17 cellular contexts compared by ENCODE assay signal in genomic region chr20:5586720-5587119, GRCh38. TPM values are rescaled to one million over a fixed set of nuclear protein-coding genes. Genes with fewer than 3 reads are reported as not detected.
DNase-seq lines count a peak whose midpoint lies in the region; ATAC-seq and TF ChIP-seq lines count a peak whose summit lies in the region.
"Had no signal": no experiment of that assay in that cellular context is flagged by ENCODE, and none has a peak within 500 bp of the region (broad histone marks: within the 10 kb centered on the region; RNA-seq: fewer than 3 reads in every experiment).

No MANE protein-coding gene starts in this region.

- H3F3A ChIP-seq in neural progenitor cell (ENCODE audit: low read depth), result no peaks in the 10 kb centered on the region

- no peak overlapping the region for H3K4me3 Mint-ChIP-seq in activated CD4-positive, alpha-beta T cell treated with anti-CD3 and anti-CD28 coated beads for 36 hours
- H3K4me3 Mint-ChIP-seq in memory B cell (no peak overlapping the region), neural progenitor cell (no peak overlapping the region)
- H3K4me3 Mint-ChIP-seq: dendritic cell treated with granulocyte-macrophage colony-stimulating factor and Interleukin-4, amounts not matched to agents 40 ng/mL and 50 ng/mL, for 4 days had no signal

- CTCF ChIA-PET in activated CD4-positive, alpha-beta T cell treated with anti-CD3 and anti-CD28 coated beads for 36 hours (lab: Charles Lee), result interaction anchor here (0.8 to 1.3 kb wide), 7 partner anchors 9 to 359 kb away, joined by 3 to 6 read pairs (median 4); no protein-coding TSS in a partner anchor

- no peaks in the 10 kb centered on the region for H3K79me2 ChIP-seq in neural progenitor cell (ENCODE audit: low read depth)

- H3K9me3 ChIP-seq in neural progenitor cell (ENCODE audit: low read depth), result no peaks in the 10 kb centered on the region
- H3K9me3 ChIP-seq: esophagus muscularis mucosa, heart left ventricle, ovary, vagina had no signal

- peaks cover 39% of the 10 kb centered on the region for H3K36me3 Mint-ChIP-seq in activated CD4-positive, alpha-beta T cell treated with anti-CD3 and anti-CD28 coated beads for 36 hours (ENCODE audit: low read depth)
- peaks cover 5% of the 10 kb centered on the region for H3K36me3 Mint-ChIP-seq in memory B cell
- peaks cover 4% of the 10 kb centered on the region for H3K36me3 Mint-ChIP-seq in neural progenitor cell

- no peaks in the 10 kb centered on the region for H3K27me3 Mint-ChIP-seq in activated CD4-positive, alpha-beta T cell treated with anti-CD3 and anti-CD28 coated beads for 36 hours
- H3K27me3 Mint-ChIP-seq in memory B cell (no peaks in the 10 kb centered on the region), neural progenitor cell (ENCODE audit: insufficient read depth, low read depth) (no peaks in the 10 kb centered on the region)
- H3K27me3 Mint-ChIP-seq: dendritic cell treated with granulocyte-macrophage colony-stimulating factor and Interleukin-4, amounts not matched to agents 40 ng/mL and 50 ng/mL, for 4 days had no signal

- H3K27ac Mint-ChIP-seq in activated CD4-positive, alpha-beta T cell treated with anti-CD3 and anti-CD28 coated beads for 36 hours, result peak overlapping the region; percentile 71
- H3K27ac Mint-ChIP-seq in memory B cell (peak overlapping the region; percentile 41), neural progenitor cell (no peak overlapping the region)
- H3K27ac Mint-ChIP-seq: dendritic cell treated with granulocyte-macrophage colony-stimulating factor and Interleukin-4, amounts not matched to agents 40 ng/mL and 50 ng/mL, for 4 days had no signal

- TF ChIP-seq CTCF in neural progenitor cell (IDR thresholded peaks at IDR 0.05), result no peak

- peaks cover 58% of the 10 kb centered on the region for H3K4me1 Mint-ChIP-seq in activated CD4-positive, alpha-beta T cell treated with anti-CD3 and anti-CD28 coated beads for 36 hours
- H3K4me1 Mint-ChIP-seq in memory B cell, result peaks cover 7% of the 10 kb centered on the region
- no peaks in the 10 kb centered on the region for H3K4me1 Mint-ChIP-seq in neural progenitor cell

- no peaks in the 10 kb centered on the region for H4K20me1 ChIP-seq in neural progenitor cell (ENCODE audit: low read depth)

- no peak overlapping the region for H3K9ac ChIP-seq in neural progenitor cell

- POLR2A ChIA-PET in activated CD4-positive, alpha-beta T cell treated with anti-CD3 and anti-CD28 coated beads for 36 hours (lab: Charles Lee), result interaction anchor here (0.5 to 0.6 kb wide), 2 partner anchors 22 to 175 kb away, joined by 3 to 8 read pairs; no protein-coding TSS in a partner anchor

- ATAC-seq in activated CD4-positive, alpha-beta T cell treated with anti-CD3 and anti-CD28 coated beads for 36 hours, result peak; percentile 28
- peak; percentile 46 for ATAC-seq in GM21390 (IDR thresholded peaks at IDR 0.05; ENCODE audit: unreplicated experiment)
- ATAC-seq in memory B cell (ENCODE audit: low read depth), result peak; percentile 87
- no peak for ATAC-seq in HG03469 (IDR thresholded peaks at IDR 0.05; ENCODE audit: unreplicated experiment)
- ATAC-seq: heart left ventricle, HepG2 had no signal

- intact Hi-C loops in activated CD4-positive, alpha-beta T cell treated with anti-CD3 and anti-CD28 coated beads for 36 hours (cut with DNase I, micrococcal nuclease), result no loop called here

- H3K4me3 ChIP-seq in neural progenitor cell, result no peak overlapping the region
- H3K4me3 ChIP-seq: esophagus muscularis mucosa, heart left ventricle, ovary, vagina had no signal

- no peaks in the 10 kb centered on the region for H3K4me1 ChIP-seq in neural progenitor cell
- H3K4me1 ChIP-seq: vagina had no signal

- H3K27me3 ChIP-seq in neural progenitor cell, result no peaks in the 10 kb centered on the region
- H3K27me3 ChIP-seq: esophagus muscularis mucosa, heart left ventricle, ovary, vagina had no signal

- H3K9me3 Mint-ChIP-seq in activated CD4-positive, alpha-beta T cell treated with anti-CD3 and anti-CD28 coated beads for 36 hours (ENCODE audit: low read depth), result no peaks in the 10 kb centered on the region
- H3K9me3 Mint-ChIP-seq in memory B cell (no peaks in the 10 kb centered on the region), neural progenitor cell (no peaks in the 10 kb centered on the region)
- H3K9me3 Mint-ChIP-seq: dendritic cell treated with granulocyte-macrophage colony-stimulating factor and Interleukin-4, amounts not matched to agents 40 ng/mL and 50 ng/mL, for 4 days had no signal

- H3K4me2 ChIP-seq in neural progenitor cell, result no peak overlapping the region

- no peak overlapping the region for H3K27ac ChIP-seq in neural progenitor cell
- H3K27ac ChIP-seq: esophagus muscularis mucosa, heart left ventricle, ovary, vagina, VCaP had no signal

- H3K36me3 ChIP-seq in neural progenitor cell, result no peaks in the 10 kb centered on the region
- H3K36me3 ChIP-seq: ovary had no signal

- DNase-seq in activated CD4-positive, alpha-beta T cell treated with anti-CD3 and anti-CD28 coated beads for 36 hours, result no peak
- no peak for DNase-seq in activated CD4-positive, alpha-beta T cell treated with anti-CD3 and anti-CD28 coated beads, Interleukin-2, amount 50 U/mL, for 1 hour
- DNase-seq in OCI-M1 (lab: John Stamatoyannopoulos, UW) (peak; percentile 73), memory B cell (ENCODE audit: low spot score in 2 of 2) (no peak), KG1 (lab: John Stamatoyannopoulos, UW) (no peak), neural progenitor cell (ENCODE audit: low spot score) (no peak)
- DNase-seq: heart left ventricle; kidney; NK-92 treated with Interleukin-12 subunit alpha and Interleukin-12 subunit beta, amount 100 ng/mL, for 24 hours; ovary had no signal

- H2AFZ ChIP-seq in neural progenitor cell (replicated peaks), result no peak overlapping the region

RNA-seq across cellular contexts. Expression of gene GPCPD1, which starts 24.1 kb away (rescaled TPM):
- total RNA-seq in activated CD4-positive, alpha-beta T cell treated with anti-CD3 and anti-CD28 coated beads for 36 hours, result 10 to 100 TPM; 18.5 to 26.0 TPM
- total RNA-seq in neural progenitor cell (ENCODE audit: low replicate concordance), result 33.3 and 57.3 TPM in 2 replicates
